Comparison of ENCODE assay signal across 1 cellular context in genomic region chr16:86459266-86459665, GRCh38.
TF ChIP-seq lines count a peak whose summit lies in the region.

No MANE protein-coding gene starts in this region.

TF ChIP-seq in IMR-90, 13 proteins besides CTCF, POLR2A, EP300 and RAD21 (continued from another document):
- no peak for TF ChIP-seq USF2 (IDR thresholded peaks at IDR 0.05; ENCODE audit: low read depth, low read length)
- TF ChIP-seq BHLHE40 (IDR thresholded peaks at IDR 0.05; ENCODE audit: low read depth, low read length) = no peak
